16 cellular contexts compared by ENCODE assay signal in genomic region chr12:47930634-47931033, GRCh38. TPM values are rescaled to one million over a fixed set of nuclear protein-coding genes. Genes with fewer than 3 reads are reported as not detected.
DNase-seq lines count a peak whose midpoint lies in the region; ATAC-seq, FAIRE-seq and TF ChIP-seq lines count a peak whose summit lies in the region.
"Had no signal": no experiment of that assay in that cellular context is flagged by ENCODE, and none has a peak within 500 bp of the region (broad histone marks: within the 10 kb centered on the region; RNA-seq: fewer than 3 reads in every experiment).

No MANE protein-coding gene starts in this region.

- H3K9me3 Mint-ChIP-seq in Caco-2 (ENCODE audit: unreplicated experiment) = no peaks in the 10 kb centered on the region
- H3K9me3 Mint-ChIP-seq: CD4-positive, alpha-beta memory T cell had no signal

- no peak for DNase-seq in Caco-2
- no peak for DNase-seq in bronchial epithelial cell (ENCODE audit: low read depth)
- DNase-seq in islet precursor cell = peak; percentile 54
- DNase-seq in NCI-H2029 treated with DMSO at 0.1 percent for 48 hours (lab: John Stamatoyannopoulos, UW) = no peak
- no peak for DNase-seq in cerebellar cortex (ENCODE audit: low spot score)
- DNase-seq: C1 segment of cervical spinal cord; CD4-positive, alpha-beta memory T cell; DMS53; DMS79 treated with DMSO at 0.1 percent for 48 hours; GF-D8; GOT3; HCEC 1CT had no signal

- TF ChIP-seq CTCF in Caco-2 (IDR thresholded peaks at IDR 0.05; ENCODE audit: insufficient read depth in 1 of 2, low read depth in 1 of 2, low read length in 1 of 2, severe bottlenecking in 1 of 2, unreplicated experiment in 1 of 2) (no peak), bronchial epithelial cell (IDR thresholded peaks at IDR 0.05; ENCODE audit: insufficient read depth, low read length, severe bottlenecking) (no peak)

- H3K4me3 ChIP-seq in Caco-2 (ENCODE audit: low read depth, low read length) = no peak overlapping the region
- no peak overlapping the region for H3K4me3 ChIP-seq in bronchial epithelial cell (ENCODE audit: low read depth, low read length)

- no peaks in the 10 kb centered on the region for H3K36me3 ChIP-seq in Caco-2 (ENCODE audit: control insufficient read depth, insufficient read depth, low read length)
- no peaks in the 10 kb centered on the region for H3K36me3 ChIP-seq in bronchial epithelial cell (ENCODE audit: control insufficient read depth, insufficient read depth, low read length)

- H3K27me3 Mint-ChIP-seq in Caco-2 (ENCODE audit: insufficient read depth, unreplicated experiment) = no peaks in the 10 kb centered on the region

- POLR2A ChIA-PET in Caco-2 (lab: Charles Lee) = interaction anchor here (1.0 kb wide), 1 partner anchor 26 kb away, joined by 4 read pairs; the partner anchor contains the start of gene VDR

- peak overlapping the region; percentile 20 for H3K4me3 Mint-ChIP-seq in Caco-2 (ENCODE audit: unreplicated experiment)
- H3K4me3 Mint-ChIP-seq: CD4-positive, alpha-beta memory T cell had no signal

- H3K4me1 Mint-ChIP-seq in Caco-2 (ENCODE audit: low read depth, unreplicated experiment) = peaks cover 11% of the 10 kb centered on the region

- H3K9me3 ChIP-seq in Caco-2 = no peaks in the 10 kb centered on the region

- CTCF ChIA-PET in Caco-2 (lab: Charles Lee) = interaction anchor here (1.3 kb wide), 1 partner anchor 23 kb away, joined by 4 read pairs; no protein-coding TSS in a partner anchor

- H3K27ac Mint-ChIP-seq in Caco-2 (ENCODE audit: unreplicated experiment) = peak overlapping the region; percentile 66

- no peak for ATAC-seq in GM21723 (IDR thresholded peaks at IDR 0.05; ENCODE audit: unreplicated experiment)

- peaks cover 18% of the 10 kb centered on the region for H3K4me1 ChIP-seq in Caco-2

- H3K36me3 Mint-ChIP-seq in Caco-2 (ENCODE audit: insufficient read depth, unreplicated experiment) = no peaks in the 10 kb centered on the region
- H3K36me3 Mint-ChIP-seq: CD4-positive, alpha-beta memory T cell had no signal

- BruUV-seq in Caco-2 (replicated peaks; lab: Mats Ljungman, UMichigan) = no TSS peak

- intact Hi-C loops in Caco-2 (cut with micrococcal nuclease; ENCODE audit: unreplicated experiment) = loop anchor here (1.0 kb wide), 1 partner anchor 25 kb away; no protein-coding TSS in a partner anchor

- no peaks in the 10 kb centered on the region for H3K27me3 ChIP-seq in Caco-2 (replicated peaks; ENCODE audit: control insufficient read depth, insufficient read depth, low read length)
- peaks cover 17% of the 10 kb centered on the region for H3K27me3 ChIP-seq in bronchial epithelial cell (ENCODE audit: control insufficient read depth, insufficient read depth, low read length)

- peak; percentile 72 for FAIRE-seq in bronchial epithelial cell (lab: Jason Lieb, UNC)
- FAIRE-seq: GM12891, GM18507, H54 had no signal

RNA-seq across cellular contexts. Expression of gene VDR, which starts 25.8 kb away (rescaled TPM):
- total RNA-seq in Caco-2 (2022) (13.6 and 15.4 TPM in 2 replicates), bronchial epithelial cell (3.2 and 3.4 TPM in 2 replicates)

RNA-seq across cellular contexts. Expression of gene TMEM106C, which starts 32.8 kb away (rescaled TPM):
- total RNA-seq in Caco-2 (2022) (247 and 281 TPM in 2 replicates), bronchial epithelial cell (63.1 and 88.5 TPM in 2 replicates)
